ENCODE assay signal across 8 cellular contexts in genomic region chr14:57390037-57390805, GRCh38. TPM values are rescaled to one million over a fixed set of nuclear protein-coding genes. Genes with fewer than 3 reads are reported as not detected.
DNase-seq lines count a peak whose midpoint lies in the region; FAIRE-seq and TF ChIP-seq lines count a peak whose summit lies in the region.

Gene NAA30 (plus strand): TSS chr14:57390586. CDS start chr14:57390958, 372 bp downstream.

- peaks cover 5 to 8% of the 10 kb centered on the region in 2 experiments for H4K20me1 ChIP-seq in H1 (replicated peaks in 1 of 2; ENCODE audit: control insufficient read depth in 1 of 2, insufficient read depth in 2 of 2, low read length in 2 of 2)

- H3K4ac ChIP-seq in H1 (replicated peaks; ENCODE audit: insufficient read length, low read depth, low read length) (no peak within 1 kb of the TSS), mesenchymal stem cell (ENCODE audit: low read depth in 1 of 2, low read length in 2 of 2) (peak within 1 kb of the TSS; percentile 87 to 91)

- H3K23me2 ChIP-seq in H1 (ENCODE audit: low read depth, low read length), result peaks cover 6% of the 10 kb centered on the region

- DNase-seq in COLO829 (ENCODE audit: low spot score) (peak; percentile 81), GM20000 (ENCODE audit: low spot score) (peak; percentile 92), HS-5 (ENCODE audit: low read depth) (peak; percentile 74), NOMO-1 (lab: John Stamatoyannopoulos, UW; ENCODE audit: unreplicated experiment in 2 of 2) (peak; percentile 86 to 94), H1 (ENCODE audit: low read depth in 1 of 2, low spot score in 2 of 2) (peak; percentile 79 to 90), mesenchymal stem cell (peak; percentile 95)
- peak; percentile 76 for DNase-seq in stimulated activated CD8-positive, alpha-beta memory T cell treated with anti-CD3 and anti-CD28 coated beads, Interleukin-12 subunit alpha, Interleukin-12 subunit beta, amount 100 ng/mL, for 24 hours (ENCODE audit: extremely low read depth)

- TF ChIP-seq EP300 in H1 (IDR thresholded peaks at IDR 0.05; ENCODE audit: borderline replicate concordance in 1 of 2, low read depth in 2 of 2, low read length in 2 of 2), result no peak

- CTCF ChIA-PET in activated CD8-positive, alpha-beta memory T cell treated with anti-CD3 and anti-CD28 coated beads for 36 hours (lab: Charles Lee), result interaction anchor here (1.3 kb wide), 1 partner anchor 121 kb away, joined by 4 read pairs; the partner anchor contains the start of genes AP5M1 and EXOC5
- CTCF ChIA-PET in H1 (lab: Charles Lee; ENCODE audit: partially characterized antibody), result interaction anchor here (0.6 to 1.1 kb wide), 3 partner anchors 13 to 27 kb away, joined by 3 to 4 read pairs (median 3); no protein-coding TSS in a partner anchor

- no peak for FAIRE-seq in H1 (lab: Jason Lieb, UNC)

- H2BK120ac ChIP-seq in H1 (replicated peaks; ENCODE audit: low read depth, low read length) (no peak within 1 kb of the TSS), mesenchymal stem cell (ENCODE audit: low read depth, low read length) (peak within 1 kb of the TSS; percentile 81)

- no peak within 1 kb of the TSS for H2AK5ac ChIP-seq in H1 (ENCODE audit: low read depth, low read length)
- peak within 1 kb of the TSS; percentile 72 for H2AK5ac ChIP-seq in mesenchymal stem cell (ENCODE audit: low read length, severe bottlenecking)

- H3K27me3 ChIP-seq in H1 (replicated peaks in 1 of 4; ENCODE audit: control insufficient read depth in 3 of 4, extremely low read depth in 1 of 4, insufficient read depth in 3 of 4, low read length in 3 of 4) (no peaks in the 10 kb centered on the region), mesenchymal stem cell (ENCODE audit: control insufficient read depth in 1 of 2, insufficient read depth in 1 of 2, low read length in 2 of 2) (no peaks in the 10 kb centered on the region)

- H3K79me1 ChIP-seq in H1 (ENCODE audit: low read depth, low read length) (no peaks in the 10 kb centered on the region; the same call in 1 of the 2 replicates), mesenchymal stem cell (replicated peaks; ENCODE audit: low read length, poor library complexity, severe bottlenecking) (peaks cover 6% of the 10 kb centered on the region)

- H4K5ac ChIP-seq in H1 (ENCODE audit: insufficient read length, low read depth, low read length), result peak within 1 kb of the TSS; percentile 29

- H2BK15ac ChIP-seq in H1 (ENCODE audit: low read length), result peak within 1 kb of the TSS; percentile 89
- peak within 1 kb of the TSS; percentile 70 for H2BK15ac ChIP-seq in mesenchymal stem cell (ENCODE audit: low read depth, poor library complexity, severe bottlenecking)

- whole genome bisulfite sequencing in H1 (ENCODE audit: extremely low coverage in 1 of 2, insufficient coverage in 1 of 2, insufficient read length in 1 of 2, insufficient replicate concordance in 2 of 2, low coverage in 1 of 2, low lambda C conversion rate in 2 of 2, missing lambda C conversion rate in 1 of 2), 2 experiments, result 1% methylated on average over 41 of the region's 62 CpGs; no CpG with 5 or more reads in 1 of the 2 experiments
- 2% methylated on average over 37 of the region's 62 CpGs for WGBS in mesenchymal stem cell

- peaks cover 3 to 8% (median 6%) of the 10 kb centered on the region in 4 experiments; a peak in 4 of 7 replicates for H3K4me1 ChIP-seq in H1 (replicated peaks in 1 of 4; ENCODE audit: control insufficient read depth in 3 of 4, insufficient read depth in 4 of 4, low read length in 3 of 4)
- H3K4me1 ChIP-seq in mesenchymal stem cell (ENCODE audit: control insufficient read depth, insufficient read depth, low read depth, low read length), result peaks cover 4% of the 10 kb centered on the region

- no peak within 1 kb of the TSS for H3K14ac ChIP-seq in H1 (ENCODE audit: insufficient read length)
- H3K14ac ChIP-seq in mesenchymal stem cell (ENCODE audit: low read length in 2 of 2), result peak within 1 kb of the TSS; percentile 89 to 92

- peak within 1 kb of the TSS; percentile 57 for H4K91ac ChIP-seq in H1 (replicated peaks; ENCODE audit: insufficient read length, low read length)
- peak within 1 kb of the TSS; percentile 87 for H4K91ac ChIP-seq in mesenchymal stem cell (ENCODE audit: low read length)

- no peak within 1 kb of the TSS for H2BK20ac ChIP-seq in H1 (ENCODE audit: low read length)

- H3K27ac ChIP-seq in H1 (ENCODE audit: low read depth, low read length), result peak within 1 kb of the TSS; percentile 20; the same call in 1 of the 2 replicates
- H3K27ac ChIP-seq in mesenchymal stem cell (ENCODE audit: low read length, poor library complexity, severe bottlenecking), result peak within 1 kb of the TSS; percentile 79

- POLR2A ChIA-PET in activated CD8-positive, alpha-beta memory T cell treated with anti-CD3 and anti-CD28 coated beads for 36 hours (lab: Charles Lee), result interaction anchor here (0.6 to 1.5 kb wide), 5 partner anchors 116 to 967 kb away, joined by 3 to 14 read pairs (median 5); partner anchors contain the start of genes AP5M1, ARID4A and EXOC5
- POLR2A ChIA-PET in H1 (lab: Charles Lee; ENCODE audit: partially characterized antibody), result interaction anchor here (1.0 to 2.3 kb wide), 7 partner anchors 8 to 757 kb away, joined by 3 to 19 read pairs (median 3); partner anchors contain the start of genes AP5M1 and EXOC5

- peak within 1 kb of the TSS; percentile 52 to 88 (median 70) for H3K9ac ChIP-seq in H1 (replicated peaks in 1 of 4; ENCODE audit: extremely low read depth in 1 of 4, low read depth in 3 of 4, low read length in 3 of 4)
- H3K9ac ChIP-seq in mesenchymal stem cell (ENCODE audit: low read length), result peak within 1 kb of the TSS; percentile 88

- H3K4me2 ChIP-seq in H1 (ENCODE audit: insufficient read depth in 1 of 2, low read depth in 2 of 2, low read length in 2 of 2) (peak within 1 kb of the TSS; percentile 84 to 90), mesenchymal stem cell (ENCODE audit: low read length, poor library complexity, severe bottlenecking) (peak within 1 kb of the TSS; percentile 80)

- TF ChIP-seq CTCF in GM20000 (IDR thresholded peaks at IDR 0.05; ENCODE audit: extremely low read depth, missing control alignments) (no peak), H1 (IDR thresholded peaks at IDR 0.05; ENCODE audit: control extremely low read depth in 1 of 3, insufficient read depth in 1 of 3, low read depth in 1 of 3, low read length in 3 of 3) (peak in 1 of 3 experiments; percentile 6; a peak in 1 of 4 replicates)

- H3K23ac ChIP-seq in H1 (ENCODE audit: insufficient read length), result no peak within 1 kb of the TSS
- peak within 1 kb of the TSS; percentile 66 to 90 for H3K23ac ChIP-seq in mesenchymal stem cell (ENCODE audit: low read length in 2 of 2)

- H3K4me3 ChIP-seq in H1 (ENCODE audit: extremely low read depth in 1 of 4, insufficient read depth in 2 of 4, low read depth in 3 of 4, low read length in 4 of 4) (peak within 1 kb of the TSS; percentile 76 to 83 (median 82)), mesenchymal stem cell (ENCODE audit: insufficient read depth in 1 of 2, low read depth in 1 of 2, low read length in 2 of 2) (peak within 1 kb of the TSS; percentile 93 to 96)

- no peaks in the 10 kb centered on the region for H3K9me3 ChIP-seq in H1 (ENCODE audit: insufficient read depth in 2 of 2, low read depth in 1 of 2, low read length in 1 of 2)
- no peaks in the 10 kb centered on the region for H3K9me3 ChIP-seq in mesenchymal stem cell (ENCODE audit: control insufficient read depth, low read length)

- H3K79me2 ChIP-seq in H1 (ENCODE audit: control insufficient read depth in 1 of 2, insufficient read depth in 2 of 2, low read length in 2 of 2), result peaks cover 0 to 40% of the 10 kb centered on the region in 2 experiments; a peak in 2 of 4 replicates

- TF ChIP-seq POLR2A in H1 (IDR thresholded peaks at IDR 0.05; ENCODE audit: control extremely low read depth in 1 of 2, low read depth in 2 of 2, low read length in 2 of 2), result peak; percentile 40 to 63

- H2AFZ ChIP-seq in H1 (ENCODE audit: low read length) (peak within 1 kb of the TSS; percentile 38), mesenchymal stem cell (ENCODE audit: low read depth, low read length) (peak within 1 kb of the TSS; percentile 94)

- H2BK5ac ChIP-seq in H1 (ENCODE audit: low read depth, low read length) (peak within 1 kb of the TSS; percentile 57; the same call in 1 of the 2 replicates), mesenchymal stem cell (ENCODE audit: low read depth, low read length, poor library complexity, severe bottlenecking) (peak within 1 kb of the TSS; percentile 90)

- H3K18ac ChIP-seq in H1 (ENCODE audit: extremely low read depth, low read length) (peak within 1 kb of the TSS; percentile 82; the same call in 1 of the 2 replicates), mesenchymal stem cell (ENCODE audit: low read depth in 1 of 2, low read length in 2 of 2) (peak within 1 kb of the TSS; percentile 95 to 97)

- H3K36me3 ChIP-seq in H1 (ENCODE audit: control insufficient read depth in 2 of 4, insufficient read depth in 4 of 4, low read length in 3 of 4) (peaks cover 0 to 3% (median 0%) of the 10 kb centered on the region in 4 experiments; a peak in 1 of 8 replicates), mesenchymal stem cell (ENCODE audit: control insufficient read depth in 1 of 2, insufficient read depth in 2 of 2, low read depth in 1 of 2, low read length in 2 of 2) (peaks cover 8 to 12% of the 10 kb centered on the region in 2 experiments)

- TF ChIP-seq RAD21 in H1 (IDR thresholded peaks at IDR 0.05 in 1 of 2, conservative IDR thresholded peaks at IDR 0.05 in 1 of 2; ENCODE audit: low read depth in 2 of 2, low read length in 2 of 2), result no peak

- H4K8ac ChIP-seq in H1 (ENCODE audit: extremely low read depth, insufficient read depth, low read length) (peak within 1 kb of the TSS; percentile 73), mesenchymal stem cell (ENCODE audit: low read length) (peak within 1 kb of the TSS; percentile 92)

- no peak within 1 kb of the TSS for H2BK12ac ChIP-seq in H1 (ENCODE audit: low read depth, low read length)
- peak within 1 kb of the TSS; percentile 11 to 63 for H2BK12ac ChIP-seq in mesenchymal stem cell (ENCODE audit: low read length in 2 of 2)

- H3K56ac ChIP-seq in H1 (replicated peaks; ENCODE audit: insufficient read length, low read depth, low read length), result peak within 1 kb of the TSS; percentile 26

TF ChIP-seq in H1, 55 proteins besides CTCF, POLR2A, EP300 and RAD21 (continues in another document):
- TF ChIP-seq PHF8 (conservative IDR thresholded peaks at IDR 0.05; ENCODE audit: low read depth, low read length), result peak; percentile 53

RNA-seq across cellular contexts. Expression of gene NAA30, which starts in this region (rescaled TPM):
- total RNA-seq in activated CD8-positive, alpha-beta memory T cell treated with anti-CD3 and anti-CD28 coated beads for 36 hours, result 10 to 100 TPM; 21.0 to 22.2 TPM
- total RNA-seq in H1 (2021; fragmentation: NEBNext Ultra II Directional; extraction: Animal tissue kit (Norgen Biotek cat#: 25700)), result 20.3 and 21.9 TPM in 2 replicates
- 2.8 and 4.2 TPM in 2 replicates for polyA plus RNA-seq in H1 (2011; rRNA removed)
- 5.0 TPM for polyA plus RNA-seq in H1 (2011; cell fraction: cytosol; rRNA removed)
- 2.4 TPM for polyA plus RNA-seq in H1 (2011; cell fraction: nucleus; rRNA removed)
- 4.5 to 14.2 TPM (median 8.6 TPM) in 4 replicates for polyA plus RNA-seq in H1 (2012, experiment 1 of 2)
- polyA plus RNA-seq in H1 (2012, experiment 2 of 2), result 1.9 TPM
- polyA plus RNA-seq in H1 (2013, experiment 1 of 2), result 11.5 TPM
- 12.0 TPM for polyA plus RNA-seq in H1 (2013, experiment 2 of 2)
- 19.2 and 22.7 TPM in 2 replicates for polyA minus RNA-seq in H1 (2011; rRNA and poly(A)+ RNA removed)
- polyA minus RNA-seq in H1 (2011; cell fraction: cytosol; rRNA and poly(A)+ RNA removed), result 10.1 TPM
- 15.7 TPM for polyA minus RNA-seq in H1 (2011; cell fraction: nucleus; rRNA and poly(A)+ RNA removed)
- 19.0 TPM for polyA plus RNA-seq in mesenchymal stem cell (2013, experiment 1 of 2)
- polyA plus RNA-seq in mesenchymal stem cell (2013, experiment 2 of 2), result 19.3 TPM

Comparison
In these comparisons a context has a peak if more than half of its experiments do, and no peak if none do; other contexts are left out.
1. Peak in every context shown above with its lines: DNase-seq, H3K4me3 ChIP-seq and H3K27ac ChIP-seq.